In the genomic region with DNA sequence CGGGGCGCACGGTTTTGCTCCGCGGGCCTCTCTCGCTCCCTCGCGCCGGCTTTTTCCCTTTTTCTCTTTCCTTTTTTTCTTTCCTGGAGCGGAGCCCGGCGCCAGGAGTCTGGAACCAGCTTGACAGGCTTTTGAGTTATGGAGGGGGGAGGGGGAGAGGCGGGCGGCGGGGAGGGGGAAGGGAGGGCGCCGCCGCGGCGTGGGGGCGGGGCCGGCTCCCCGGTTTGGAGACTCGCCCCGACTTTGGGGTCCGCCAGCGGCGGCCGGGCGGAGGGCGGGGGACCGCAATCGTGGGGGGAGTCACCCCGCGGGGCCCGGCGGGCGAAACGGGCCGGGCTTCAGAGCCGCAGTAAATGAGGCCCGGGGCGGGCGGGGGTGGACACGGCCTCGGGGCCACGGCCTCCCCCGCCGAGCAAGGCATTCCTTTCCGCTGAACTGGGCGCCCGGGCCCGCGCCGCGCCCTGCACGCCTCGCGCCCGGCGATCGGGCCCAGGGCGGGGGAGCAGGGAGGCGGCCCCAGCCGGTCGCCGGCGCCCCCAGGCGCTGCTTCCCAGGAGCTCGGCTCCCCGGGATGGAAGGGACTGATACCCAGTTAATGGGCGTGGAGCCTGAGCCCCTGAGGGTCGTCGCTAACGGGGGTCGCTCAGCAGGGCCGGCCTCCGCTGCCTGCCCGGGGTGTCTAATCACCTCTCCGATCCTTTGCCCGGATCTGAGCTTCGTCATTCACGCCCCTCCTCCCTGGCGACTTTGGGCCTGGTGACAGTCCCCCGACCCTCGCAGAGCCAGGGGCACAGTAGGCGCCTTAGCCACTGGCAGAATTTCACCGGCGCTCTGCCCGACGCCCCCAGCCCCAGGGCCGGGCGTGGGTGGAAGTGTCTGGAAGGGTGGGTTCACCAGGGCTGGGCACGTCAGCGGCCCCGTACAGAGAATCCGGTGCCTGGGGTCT, we compare ENCODE assay signal across 8 cellular contexts.
A peak's percentile ranks its signal among the peaks of the same experiment; 100 is the strongest.
DNase-seq lines count a peak whose midpoint lies in the region; ATAC-seq, FAIRE-seq and TF ChIP-seq lines count a peak whose summit lies in the region.

No MANE protein-coding gene starts in this region.

- peak overlapping the region; percentile 93 for H3K9ac ChIP-seq in SK-N-MC (ENCODE audit: insufficient read length)
- H3K9ac ChIP-seq in iPS-20b (ENCODE audit: low read depth, low read length): peak overlapping the region; percentile 5; the same call in 1 of the 2 replicates

- DNase-seq in AG10803 (ENCODE audit: low read depth): peak; percentile 93
- peak; percentile 83 for DNase-seq in HK-2 (ENCODE audit: unreplicated experiment)
- no peak for DNase-seq in SK-N-MC (ENCODE audit: low read depth, low spot score)
- DNase-seq in bronchial epithelial cell (ENCODE audit: low read depth): peak; percentile 52
- DNase-seq in retinal pigment epithelial cell (ENCODE audit: low read depth): no peak
- DNase-seq in GF-D8 (lab: John Stamatoyannopoulos, UW): no peak

- H3K4me1 ChIP-seq in iPS-20b (ENCODE audit: insufficient read depth, low read length): peaks cover 8% of the 10 kb centered on the region

- H3K36me3 ChIP-seq in SK-N-MC (ENCODE audit: insufficient read depth, low read length) (no peaks in the 10 kb centered on the region), bronchial epithelial cell (ENCODE audit: control insufficient read depth, insufficient read depth, low read length) (no peaks in the 10 kb centered on the region), iPS-20b (ENCODE audit: insufficient read depth, low read depth, low read length) (no peaks in the 10 kb centered on the region)

- H3K4me3 ChIP-seq in AG10803 (ENCODE audit: low read length) (peak overlapping the region; percentile 52), SK-N-MC (peak overlapping the region; percentile 79), bronchial epithelial cell (ENCODE audit: low read depth, low read length) (peak overlapping the region; percentile 50), iPS-20b (ENCODE audit: low read length) (peak overlapping the region; percentile 56; the same call in 1 of the 2 replicates), retinal pigment epithelial cell (ENCODE audit: low read length) (peak overlapping the region; percentile 8)

- no peak for ATAC-seq in HG03135 (IDR thresholded peaks at IDR 0.05; ENCODE audit: unreplicated experiment)

- no peaks in the 10 kb centered on the region for H3K27me3 ChIP-seq in bronchial epithelial cell (ENCODE audit: control insufficient read depth, insufficient read depth, low read length)
- peaks cover 74% of the 10 kb centered on the region for H3K27me3 ChIP-seq in iPS-20b (ENCODE audit: insufficient read depth, low read length)

- peak overlapping the region; percentile 100 for H3K27ac ChIP-seq in SK-N-MC
- H3K27ac ChIP-seq in iPS-20b (ENCODE audit: low read length): no peak overlapping the region

- FAIRE-seq in bronchial epithelial cell (lab: Jason Lieb, UNC): no peak

- no peaks in the 10 kb centered on the region for H3K9me3 ChIP-seq in SK-N-MC (ENCODE audit: low read depth, low read length)
- H3K9me3 ChIP-seq in iPS-20b (ENCODE audit: insufficient read depth, low read depth, low read length): no peaks in the 10 kb centered on the region

- TF ChIP-seq CTCF in AG10803 (conservative IDR thresholded peaks at IDR 0.05; ENCODE audit: low read length) (peak; percentile 18; the same call in 1 of the 2 replicates), bronchial epithelial cell (IDR thresholded peaks at IDR 0.05; ENCODE audit: insufficient read depth, low read length, severe bottlenecking) (no peak), retinal pigment epithelial cell (conservative IDR thresholded peaks at IDR 0.05; ENCODE audit: low read depth, low read length) (peak; percentile 12)

Comparison
In these comparisons a context has a peak if more than half of its experiments do, and no peak if none do; other contexts are left out.
1. DNase-seq: peak in AG10803 (single experiment), HK-2 (single experiment) and bronchial epithelial cell (single experiment); none in SK-N-MC (single experiment), retinal pigment epithelial cell (single experiment) and GF-D8 (single experiment).
2. H3K4me3 ChIP-seq: peak in every context shown above with its lines; median percentile 79 in SK-N-MC; 56 in iPS-20b; 52 in AG10803; 50 in bronchial epithelial cell; 8 in retinal pigment epithelial cell.